Comparison of ENCODE assay signal across 10 cellular contexts in the genomic region with DNA sequence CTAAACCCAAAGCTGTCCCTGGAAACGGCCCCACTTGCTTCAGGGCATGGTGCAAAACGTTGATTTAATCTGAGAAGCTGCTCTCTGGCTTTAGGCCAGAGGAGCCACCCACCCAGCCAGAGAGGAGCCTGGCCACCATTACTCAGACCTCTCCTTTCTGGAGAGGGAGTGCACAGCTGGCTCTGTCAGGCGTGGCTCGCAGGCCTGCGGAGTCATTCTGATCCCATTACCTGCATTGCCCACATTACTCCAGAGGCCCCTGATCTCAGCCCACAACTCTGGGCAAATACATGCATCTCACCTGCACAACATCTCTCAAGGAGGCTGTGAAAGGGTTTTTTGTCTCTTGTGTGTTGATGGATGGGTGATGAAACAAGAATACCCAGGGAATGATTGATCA.
DNase-seq lines count a peak whose midpoint lies in the region; ATAC-seq and TF ChIP-seq lines count a peak whose summit lies in the region.
"Had no signal": no experiment of that assay in that cellular context is flagged by ENCODE, and none has a peak within 500 bp of the region (broad histone marks: within the 10 kb centered on the region; RNA-seq: fewer than 3 reads in every experiment).

No MANE protein-coding gene starts in this region.

- intact Hi-C loops in CD8-positive, alpha-beta T cell (cut with DNase I, micrococcal nuclease): no loop called here
- intact Hi-C loops in lower leg skin (cut with DNase I; ENCODE audit: low total_unique reads): no loop called here

- no peak overlapping the region for H3K27ac ChIP-seq in CD8-positive, alpha-beta T cell (ENCODE audit: low read depth, low read length)

- POLR2A ChIA-PET in CD8-positive, alpha-beta T cell (lab: Charles Lee): no interaction called here

- no peak overlapping the region for H3K4me3 Mint-ChIP-seq in CD8-positive, alpha-beta T cell
- H3K4me3 Mint-ChIP-seq: central memory CD8-positive, alpha-beta T cell had no signal

- DNase-seq in EL (peak; percentile 88), NCI-H2029 (lab: John Stamatoyannopoulos, UW) (peak; percentile 65), iris pigment epithelial cell (ENCODE audit: low read depth) (peak; percentile 42), NOMO-1 treated with DMSO at 0.1 percent for 48 hours (lab: John Stamatoyannopoulos, UW; ENCODE audit: unreplicated experiment) (no peak), omental fat pad (ENCODE audit: low spot score) (no peak), lower leg skin (ENCODE audit: low spot score in 2 of 2) (no peak)
- DNase-seq in CD8-positive, alpha-beta T cell: no peak

- H3K4me3 ChIP-seq in CD8-positive, alpha-beta T cell (ENCODE audit: low read depth, low read length): no peak overlapping the region
- no peak overlapping the region for H3K4me3 ChIP-seq in lower leg skin (ENCODE audit: low read depth, poor library complexity, severe bottlenecking)

- H3K4me1 ChIP-seq in CD8-positive, alpha-beta T cell (ENCODE audit: insufficient read depth, low read length): no peaks in the 10 kb centered on the region

- H3K36me3 ChIP-seq in CD8-positive, alpha-beta T cell (ENCODE audit: insufficient read depth, low read length): no peaks in the 10 kb centered on the region

- TF ChIP-seq CTCF in CD8-positive, alpha-beta T cell (IDR thresholded peaks at IDR 0.05): no peak
- no peak for TF ChIP-seq CTCF in omental fat pad (IDR thresholded peaks at IDR 0.05)
- TF ChIP-seq CTCF in lower leg skin (IDR thresholded peaks at IDR 0.05): no peak

- CTCF ChIA-PET in CD8-positive, alpha-beta T cell (lab: Charles Lee): no interaction called here

- peak; percentile 61 for ATAC-seq in GM21825 (IDR thresholded peaks at IDR 0.05; ENCODE audit: unreplicated experiment)
- ATAC-seq in CD8-positive, alpha-beta T cell: no peak
- no peak for ATAC-seq in omental fat pad (ENCODE audit: low FRiP score)
- ATAC-seq: Panc1 had no signal

- no peak for TF ChIP-seq POLR2A in lower leg skin (IDR thresholded peaks at IDR 0.05)

- 15 to 33% methylated on average over 5 of the region's 5 CpGs for WGBS in lower leg skin, 2 donors

- H3K27ac Mint-ChIP-seq in CD8-positive, alpha-beta T cell: no peak overlapping the region

- no peaks in the 10 kb centered on the region for H3K4me1 Mint-ChIP-seq in CD8-positive, alpha-beta T cell (ENCODE audit: low read depth)
- H3K4me1 Mint-ChIP-seq: central memory CD8-positive, alpha-beta T cell had no signal

- no peaks in the 10 kb centered on the region for H3K36me3 Mint-ChIP-seq in CD8-positive, alpha-beta T cell

- no peaks in the 10 kb centered on the region for H3K27me3 ChIP-seq in CD8-positive, alpha-beta T cell (ENCODE audit: insufficient read depth, low read length)

- H3K27me3 Mint-ChIP-seq in CD8-positive, alpha-beta T cell (ENCODE audit: low read depth): no peaks in the 10 kb centered on the region
- H3K27me3 Mint-ChIP-seq: central memory CD8-positive, alpha-beta T cell had no signal

- H3K9me3 ChIP-seq in CD8-positive, alpha-beta T cell (ENCODE audit: low read length): no peaks in the 10 kb centered on the region

- no peaks in the 10 kb centered on the region for H3K9me3 Mint-ChIP-seq in CD8-positive, alpha-beta T cell

Comparison
In these comparisons a context has a peak if more than half of its experiments do, and no peak if none do; other contexts are left out.
1. DNase-seq: peak in EL (single experiment), NCI-H2029 (single experiment) and iris pigment epithelial cell (single experiment); none in NOMO-1 treated with DMSO at 0.1 percent for 48 hours (single experiment), CD8-positive, alpha-beta T cell (0 of 7), omental fat pad (single experiment) and lower leg skin (0 of 2).